Comparison of ENCODE assay signal across 6 cellular contexts in the genomic region with DNA sequence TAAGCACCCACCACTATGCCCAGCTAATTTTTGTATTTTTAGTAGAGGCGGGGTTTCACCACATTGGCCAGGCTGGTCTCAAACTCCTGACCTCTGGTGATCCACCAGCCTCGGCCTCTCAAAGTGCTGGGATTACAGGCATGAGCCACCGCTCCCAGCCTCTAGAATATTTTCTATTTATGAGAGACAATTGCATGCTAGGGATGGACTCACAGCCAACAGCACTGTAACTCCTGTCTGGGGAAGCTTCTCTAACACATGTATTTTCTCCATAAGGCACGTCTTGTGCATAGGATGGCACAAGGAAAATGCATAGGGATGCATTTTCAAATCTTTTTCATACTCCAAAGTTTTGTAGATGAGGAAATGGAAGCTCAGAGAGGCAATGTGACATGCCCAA. TPM values are rescaled to one million over a fixed set of nuclear protein-coding genes. Genes with fewer than 3 reads are reported as not detected.
"Had no signal": no experiment of that assay in that cellular context is flagged by ENCODE, and none has a peak within 500 bp of the region (broad histone marks: within the 10 kb centered on the region; RNA-seq: fewer than 3 reads in every experiment).

No MANE protein-coding gene starts in this region.

RNA-seq across cellular contexts. Expression of gene DDC, which starts 19.6 kb away (rescaled TPM):
- total RNA-seq: GM23248, GM23338, H1, H4, H9, HFFc6 had no signal
